ENCODE assay signal across 14 cellular contexts in the genomic region with DNA sequence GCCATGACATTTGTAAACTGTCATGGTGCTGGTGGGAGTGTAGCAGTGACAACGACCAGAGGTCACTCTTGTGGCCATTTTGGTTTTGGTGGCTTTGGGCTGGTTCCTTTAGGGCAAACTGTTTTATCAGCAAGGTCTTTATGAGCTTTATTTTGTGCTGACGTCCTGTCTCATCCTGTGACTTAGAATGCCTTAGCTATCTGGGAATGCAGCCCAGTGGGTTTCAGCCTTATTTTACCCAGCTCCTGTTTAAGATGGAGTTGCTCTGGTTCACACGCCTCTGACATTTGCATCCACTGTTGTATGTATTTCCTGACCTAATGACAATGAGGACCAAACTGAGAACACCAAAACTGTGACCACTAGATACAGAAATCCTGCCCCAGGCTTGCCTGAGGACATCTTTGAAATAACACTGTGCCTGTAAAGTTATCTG. TPM values are rescaled to one million over a fixed set of nuclear protein-coding genes. Genes with fewer than 3 reads are reported as not detected.
DNase-seq lines count a peak whose midpoint lies in the region; ATAC-seq and TF ChIP-seq lines count a peak whose summit lies in the region.
"Had no signal": no experiment of that assay in that cellular context is flagged by ENCODE, and none has a peak within 500 bp of the region (broad histone marks: within the 10 kb centered on the region; RNA-seq: fewer than 3 reads in every experiment).

No MANE protein-coding gene starts in this region.

- H2BK5ac ChIP-seq in IMR-90 (ENCODE audit: low read depth, low read length, poor library complexity, severe bottlenecking): no peak overlapping the region

- no peaks in the 10 kb centered on the region for H3K9me3 ChIP-seq in CD4-positive, CD25-positive, alpha-beta regulatory T cell (ENCODE audit: control insufficient read depth in 2 of 2, low read length in 2 of 2)
- no peaks in the 10 kb centered on the region for H3K9me3 ChIP-seq in IMR-90 (ENCODE audit: control insufficient read depth, insufficient read depth, low read length)
- H3K9me3 ChIP-seq in prostate gland: no peaks in the 10 kb centered on the region
- H3K9me3 ChIP-seq: mucosa of descending colon had no signal

- H2BK15ac ChIP-seq in IMR-90 (ENCODE audit: low read depth, low read length): peak overlapping the region; percentile 26; the same call in 1 of the 3 replicates

- H3K27me3 ChIP-seq in CD4-positive, CD25-positive, alpha-beta regulatory T cell (ENCODE audit: control insufficient read depth, insufficient read depth, low read length): no peaks in the 10 kb centered on the region
- H3K27me3 ChIP-seq in IMR-90 (ENCODE audit: control insufficient read depth, insufficient read depth, low read length): no peaks in the 10 kb centered on the region
- H3K27me3 ChIP-seq in prostate gland (replicated peaks; ENCODE audit: insufficient read depth): no peaks in the 10 kb centered on the region

- no peak overlapping the region for H2BK20ac ChIP-seq in IMR-90 (ENCODE audit: low read depth, low read length)

- no peak overlapping the region for H4K5ac ChIP-seq in IMR-90 (ENCODE audit: low read depth, low read length)

- H3K27ac Mint-ChIP-seq in CD4-positive, CD25-positive, alpha-beta regulatory T cell: peak overlapping the region; percentile 64 to 75 (median 68)
- peak overlapping the region; percentile 85 for H3K27ac Mint-ChIP-seq in activated naive CD8-positive, alpha-beta T cell treated with anti-CD3 and anti-CD28 coated beads, Interleukin-2, amount 50 U/mL, for 24 hours
- peak overlapping the region; percentile 79 to 81 for H3K27ac Mint-ChIP-seq in natural killer cell treated with Interleukin-12 subunit alpha and Interleukin-12 subunit beta and Interleukin-15 and Interleukin-18, amount 100 ng/mL, for 72 hours

- H4K20me1 ChIP-seq in IMR-90 (ENCODE audit: insufficient read depth, low read length): no peaks in the 10 kb centered on the region

- H3K9me1 ChIP-seq in IMR-90 (ENCODE audit: insufficient read depth, low read length): no peaks in the 10 kb centered on the region

- H3K9me3 Mint-ChIP-seq in CD4-positive, CD25-positive, alpha-beta regulatory T cell: no peaks in the 10 kb centered on the region
- H3K9me3 Mint-ChIP-seq in activated naive CD8-positive, alpha-beta T cell treated with anti-CD3 and anti-CD28 coated beads, Interleukin-2, amount 50 U/mL, for 24 hours: no peaks in the 10 kb centered on the region
- H3K9me3 Mint-ChIP-seq in natural killer cell treated with Interleukin-12 subunit alpha and Interleukin-12 subunit beta and Interleukin-15 and Interleukin-18, amount 100 ng/mL, for 72 hours: no peaks in the 10 kb centered on the region

- H2AK9ac ChIP-seq in IMR-90 (replicated peaks; ENCODE audit: low read depth, low read length, poor library complexity): no peak overlapping the region

- no peak overlapping the region for H2AK5ac ChIP-seq in IMR-90 (ENCODE audit: low read depth, low read length)

- POLR2A ChIA-PET in IMR-90 (lab: Charles Lee; ENCODE audit: unreplicated experiment): no interaction called here

- peaks cover 39% of the 10 kb centered on the region for H3K36me3 ChIP-seq in CD4-positive, CD25-positive, alpha-beta regulatory T cell (ENCODE audit: control insufficient read depth, insufficient read depth, low read length)
- H3K36me3 ChIP-seq in IMR-90 (ENCODE audit: control insufficient read depth, insufficient read depth, low read length) (no peaks in the 10 kb centered on the region), prostate gland (no peaks in the 10 kb centered on the region)

- in situ Hi-C loops in IMR-90 (cut with MboI; ENCODE audit: low sequenced_read_pairs): no loop called here

- 0 out of 2 replicates have a peak overlapping the region, but pooled peaks have one; percentile 16 for H4K91ac ChIP-seq in IMR-90 (ENCODE audit: insufficient read depth, low read depth, low read length)

- intact Hi-C loops in IMR-90 (cut with micrococcal nuclease) (no loop called here), prostate gland (cut with DNase I) (no loop called here)

- no peak overlapping the region for H3K27ac ChIP-seq in CD4-positive, CD25-positive, alpha-beta regulatory T cell (ENCODE audit: insufficient read depth, low read length, poor library complexity, severe bottlenecking)
- no peak overlapping the region for H3K27ac ChIP-seq in IMR-90 (ENCODE audit: insufficient read depth, low read length)
- H3K27ac ChIP-seq in prostate gland: peak overlapping the region in 1 of 2 donors; percentile 17

- H3K4me3 ChIP-seq in CD4-positive, CD25-positive, alpha-beta regulatory T cell (ENCODE audit: low read depth, low read length): no peak overlapping the region
- no peak overlapping the region for H3K4me3 ChIP-seq in IMR-90 (ENCODE audit: insufficient read depth, low read depth, low read length)
- H3K4me3 ChIP-seq in prostate gland: no peak overlapping the region
- H3K4me3 ChIP-seq: mucosa of descending colon had no signal

- no peak overlapping the region for H3K9ac ChIP-seq in IMR-90 (ENCODE audit: low read depth, low read length)

- no peak overlapping the region; the same call in 1 of the 2 replicates for H3K4ac ChIP-seq in IMR-90 (ENCODE audit: low read depth, low read length)

- H3K23ac ChIP-seq in IMR-90 (ENCODE audit: low read depth, low read length): no peak overlapping the region

- H3K56ac ChIP-seq in IMR-90 (ENCODE audit: extremely low read depth, insufficient read depth, low read length): no peak overlapping the region

- peaks cover 13% of the 10 kb centered on the region for H3K36me3 Mint-ChIP-seq in CD4-positive, CD25-positive, alpha-beta regulatory T cell
- peaks cover 62% of the 10 kb centered on the region for H3K36me3 Mint-ChIP-seq in activated naive CD8-positive, alpha-beta T cell treated with anti-CD3 and anti-CD28 coated beads, Interleukin-2, amount 50 U/mL, for 24 hours (ENCODE audit: low read depth)
- H3K36me3 Mint-ChIP-seq in natural killer cell treated with Interleukin-12 subunit alpha and Interleukin-12 subunit beta and Interleukin-15 and Interleukin-18, amount 100 ng/mL, for 72 hours: peaks cover 16% of the 10 kb centered on the region

- no peak overlapping the region for H2AFZ ChIP-seq in IMR-90 (replicated peaks; ENCODE audit: low read length, poor library complexity)

- H2BK120ac ChIP-seq in IMR-90 (ENCODE audit: low read depth, low read length): no peak overlapping the region

- peak overlapping the region in 1 of 2 experiments; percentile 52; a peak in 2 of 4 replicates for H4K8ac ChIP-seq in IMR-90 (ENCODE audit: low read depth in 2 of 2, low read length in 2 of 2)

- DNase-seq in CD4-positive, CD25-positive, alpha-beta regulatory T cell: no peak
- DNase-seq in IMR-90 (no peak), DMS 273 (lab: John Stamatoyannopoulos, UW; ENCODE audit: unreplicated experiment) (no peak), prostate gland (ENCODE audit: low spot score) (no peak)
- no peak for DNase-seq in activated naive CD8-positive, alpha-beta T cell treated with anti-CD3 and anti-CD28 coated beads, Interleukin-2, amount 50 U/mL, for 24 hours
- DNase-seq in natural killer cell treated with Interleukin-12 subunit alpha and Interleukin-12 subunit beta and Interleukin-15 and Interleukin-18, amount 100 ng/mL, for 72 hours (ENCODE audit: low spot score): no peak
- DNase-seq: activated CD4-positive, alpha-beta T cell treated with anti-CD3 and anti-CD28 coated beads, Interleukin-2, amount 50 U/mL, for 4 hours; activated gamma-delta T cell; central memory CD4-positive, alpha-beta T cell; mucosa of descending colon; NCI-H1417; NCI-H446 had no signal

- H3K79me1 ChIP-seq in IMR-90 (ENCODE audit: low read depth in 1 of 2, low read length in 2 of 2): peaks cover 20 to 49% of the 10 kb centered on the region in 2 experiments

- H3K14ac ChIP-seq in IMR-90 (replicated peaks; ENCODE audit: low read depth, low read length): peak overlapping the region; percentile 31; the same call in 1 of the 2 replicates

- no peak overlapping the region for H3K4me3 Mint-ChIP-seq in CD4-positive, CD25-positive, alpha-beta regulatory T cell
- no peak overlapping the region for H3K4me3 Mint-ChIP-seq in activated naive CD8-positive, alpha-beta T cell treated with anti-CD3 and anti-CD28 coated beads, Interleukin-2, amount 50 U/mL, for 24 hours
- peak overlapping the region; percentile 73 for H3K4me3 Mint-ChIP-seq in natural killer cell treated with Interleukin-12 subunit alpha and Interleukin-12 subunit beta and Interleukin-15 and Interleukin-18, amount 100 ng/mL, for 72 hours

- no peak for TF ChIP-seq CTCF in IMR-90 (conservative IDR thresholded peaks at IDR 0.05; ENCODE audit: low read depth, low read length)
- no peak for TF ChIP-seq CTCF in prostate gland (IDR thresholded peaks at IDR 0.05)

- dilution Hi-C loops in IMR-90 (cut with HindIII; ENCODE audit: low sequenced_read_pairs, unreplicated experiment): no loop called here

- CTCF ChIA-PET in IMR-90 (lab: Yijun Ruan, JAX): interaction anchor here (1.7 kb wide), 1 partner anchor 9 kb away, joined by 3 read pairs; no protein-coding TSS in a partner anchor

- H3K4me1 ChIP-seq in CD4-positive, CD25-positive, alpha-beta regulatory T cell (ENCODE audit: control insufficient read depth, insufficient read depth, low read length, poor library complexity, severe bottlenecking): peaks cover 21% of the 10 kb centered on the region
- H3K4me1 ChIP-seq in IMR-90 (ENCODE audit: control insufficient read depth, insufficient read depth, low read length) (peaks cover 3% of the 10 kb centered on the region), prostate gland (replicated peaks) (no peaks in the 10 kb centered on the region)

- no TSS peak for BruUV-seq in IMR-90 (replicated peaks; lab: Mats Ljungman, UMichigan)

- no peak overlapping the region; the same call in 1 of the 2 replicates for H3K4me2 ChIP-seq in IMR-90 (ENCODE audit: low read depth, low read length)

- no peak for TF ChIP-seq RAD21 in IMR-90 (IDR thresholded peaks at IDR 0.05; ENCODE audit: low read length)

- H3K18ac ChIP-seq in IMR-90 (ENCODE audit: low read depth, low read length): no peak overlapping the region

- ATAC-seq in CD4-positive, CD25-positive, alpha-beta regulatory T cell (ENCODE audit: low read depth in 2 of 2): no peak
- ATAC-seq in IMR-90 (ENCODE audit: low read depth) (no peak), HG02840 (IDR thresholded peaks at IDR 0.05; ENCODE audit: low FRiP score, unreplicated experiment) (no peak), HG02678 (IDR thresholded peaks at IDR 0.05; ENCODE audit: unreplicated experiment) (no peak)
- ATAC-seq in activated naive CD8-positive, alpha-beta T cell treated with anti-CD3 and anti-CD28 coated beads, Interleukin-2, amount 50 U/mL, for 24 hours: no peak
- ATAC-seq in natural killer cell treated with Interleukin-12 subunit alpha and Interleukin-12 subunit beta and Interleukin-15 and Interleukin-18, amount 100 ng/mL, for 72 hours: no peak
- ATAC-seq: mucosa of descending colon had no signal

- no CpG with 5 or more reads among the region's 3 CpGs for WGBS in IMR-90 (ENCODE audit: extremely low coverage in 2 of 2, insufficient read length in 1 of 2), 2 experiments
- 62% methylated on average over 3 of the region's 3 CpGs for WGBS in prostate gland

- peaks cover 49 to 80% (median 70%) of the 10 kb centered on the region in 4 donors for H3K4me1 Mint-ChIP-seq in CD4-positive, CD25-positive, alpha-beta regulatory T cell
- H3K4me1 Mint-ChIP-seq in activated naive CD8-positive, alpha-beta T cell treated with anti-CD3 and anti-CD28 coated beads, Interleukin-2, amount 50 U/mL, for 24 hours: peaks cover 74% of the 10 kb centered on the region
- peaks cover 43 to 65% of the 10 kb centered on the region in 2 donors for H3K4me1 Mint-ChIP-seq in natural killer cell treated with Interleukin-12 subunit alpha and Interleukin-12 subunit beta and Interleukin-15 and Interleukin-18, amount 100 ng/mL, for 72 hours (ENCODE audit: low read depth in 2 of 2)

- H3K27me3 Mint-ChIP-seq in CD4-positive, CD25-positive, alpha-beta regulatory T cell: no peaks in the 10 kb centered on the region
- no peaks in the 10 kb centered on the region for H3K27me3 Mint-ChIP-seq in activated naive CD8-positive, alpha-beta T cell treated with anti-CD3 and anti-CD28 coated beads, Interleukin-2, amount 50 U/mL, for 24 hours
- no peaks in the 10 kb centered on the region for H3K27me3 Mint-ChIP-seq in natural killer cell treated with Interleukin-12 subunit alpha and Interleukin-12 subunit beta and Interleukin-15 and Interleukin-18, amount 100 ng/mL, for 72 hours

- TF ChIP-seq POLR2A in IMR-90 (IDR thresholded peaks at IDR 0.05; ENCODE audit: low read depth, low read length): no peak
- TF ChIP-seq POLR2A in prostate gland (IDR thresholded peaks at IDR 0.05): no peak

RNA-seq across cellular contexts. Expression of gene RAB8B, which starts 37.6 kb away (rescaled TPM):
- 114 TPM for total RNA-seq in CD4-positive, CD25-positive, alpha-beta regulatory T cell
- polyA plus RNA-seq in CD4-positive, CD25-positive, alpha-beta regulatory T cell: 10 to 100 TPM; 67.4 to 82.4 (median 74.4) TPM
- 29.4 and 66.4 TPM in 2 replicates for total RNA-seq in IMR-90 (2012; rRNA removed)
- 19.4 and 24.6 TPM in 2 replicates for polyA plus RNA-seq in IMR-90 (2012; rRNA removed)
- 1.6 and 2.2 TPM in 2 replicates for polyA plus RNA-seq in IMR-90 (2012; cell fraction: cytosol; rRNA removed)
- 0.63 and 7.6 TPM in 2 replicates for polyA plus RNA-seq in IMR-90 (2012; cell fraction: nucleus; rRNA removed; ENCODE audit: low replicate concordance)
- 100 to 1,000 TPM in 1 of 2 donors, 10 to 100 TPM in 1; 49.1 to 113 TPM for total RNA-seq in natural killer cell treated with Interleukin-12 subunit alpha and Interleukin-12 subunit beta and Interleukin-15 and Interleukin-18, amount 100 ng/mL, for 72 hours
- total RNA-seq in prostate gland: 10 to 100 TPM; 18.5 to 29.2 TPM

RNA-seq across cellular contexts. Expression of gene APH1B, which starts 50.4 kb away (rescaled TPM):
- total RNA-seq in CD4-positive, CD25-positive, alpha-beta regulatory T cell: 19.0 TPM
- 10 to 100 TPM in 2 of 4 donors, 1 to 10 TPM in 2; 9.1 to 16.2 (median 11.6) TPM for polyA plus RNA-seq in CD4-positive, CD25-positive, alpha-beta regulatory T cell
- 7.7 and 10.6 TPM in 2 replicates for total RNA-seq in IMR-90 (2012; rRNA removed)
- polyA plus RNA-seq in IMR-90 (2012; rRNA removed): 5.1 and 7.0 TPM in 2 replicates
- 2.7 and 3.8 TPM in 2 replicates for polyA plus RNA-seq in IMR-90 (2012; cell fraction: cytosol; rRNA removed)
- polyA plus RNA-seq in IMR-90 (2012; cell fraction: nucleus; rRNA removed; ENCODE audit: low replicate concordance): 2.8 and 16.0 TPM in 2 replicates
- 10 to 100 TPM in 1 of 2 donors, 1 to 10 TPM in 1; 8.7 to 14.7 TPM for total RNA-seq in natural killer cell treated with Interleukin-12 subunit alpha and Interleukin-12 subunit beta and Interleukin-15 and Interleukin-18, amount 100 ng/mL, for 72 hours
- total RNA-seq in prostate gland: 10 to 100 TPM; 20.0 to 35.0 TPM
